21 cellular contexts compared by ENCODE assay signal in the genomic region with DNA sequence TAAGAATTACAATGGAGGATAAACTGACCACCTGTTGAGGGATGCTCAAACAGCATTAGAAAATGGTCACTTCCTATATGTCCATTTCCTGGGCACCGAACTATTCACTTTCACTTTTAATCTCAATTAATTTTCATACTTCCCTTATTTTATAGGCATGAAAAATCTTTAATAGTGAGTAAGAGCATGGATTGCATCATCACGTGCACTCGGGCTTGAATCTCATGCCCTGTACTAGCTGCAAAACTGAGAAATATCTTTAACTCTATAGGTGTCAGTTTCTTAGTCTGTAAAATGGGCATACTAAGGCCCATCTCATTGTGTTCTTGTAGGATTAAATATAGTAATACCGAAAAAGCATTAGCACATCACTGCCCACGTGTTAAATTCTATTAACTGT.
"Had no signal": no experiment of that assay in that cellular context is flagged by ENCODE, and none has a peak within 500 bp of the region (broad histone marks: within the 10 kb centered on the region; RNA-seq: fewer than 3 reads in every experiment).

No MANE protein-coding gene starts in this region.

- H3K27ac ChIP-seq: body of pancreas, lower lobe of right lung, pancreas, sigmoid colon, thyroid gland had no signal

- H3K9me3 ChIP-seq: body of pancreas, pancreas, sigmoid colon, thyroid gland had no signal

- H3K4me3 ChIP-seq: body of pancreas, lower lobe of right lung, pancreas, sigmoid colon, thyroid gland had no signal

- DNase-seq: activated CD4-positive, alpha-beta T cell treated with anti-CD3 and anti-CD28 coated beads, Interleukin-2, amount 10 ng/mL, durations not matched to agents 24 days and 14 days; activated CD8-positive, alpha-beta T cell treated with anti-CD3 and anti-CD28 coated beads, Interleukin-2, amount 10 ng/mL, durations not matched to agents 7 days and 5 days; activated naive CD4-positive, alpha-beta T cell treated with Interleukin-2 at 50 U/mL for 16 hours; activated naive CD8-positive, alpha-beta T cell treated with anti-CD3 and anti-CD28 coated beads, Interleukin-2, amount 10 ng/mL, durations not matched to agents 7 days and 5 days; activated T-cell treated with anti-CD3 and anti-CD28 coated beads, Interleukin-2, amount 50 U/mL, for 24 hours; body of pancreas; caudate nucleus; erythroblast; lower lobe of right lung; natural killer cell; pancreas; sigmoid colon; stimulated activated CD4-positive, alpha-beta T cell treated with anti-CD3 and anti-CD28 coated beads, Interleukin-12 subunit alpha, Interleukin-12 subunit beta, amount 100 ng/mL, for 4 hours; stimulated activated CD4-positive, alpha-beta T cell treated with anti-CD3 and anti-CD28 coated beads, Interleukin-1b, Interleukin-23, amount 100 ng/mL, for 48 hours; stimulated activated CD8-positive, alpha-beta memory T cell treated with anti-CD3 and anti-CD28 coated beads, Interleukin-4, amount 100 ng/mL, for 48 hours; stimulated activated naive CD4-positive, alpha-beta T cell treated with Interleukin-2 at 50 U/mL for 16 hours; T1000; thyroid gland had no signal

- H3K9me3 Mint-ChIP-seq: activated CD4-positive, alpha-beta T cell treated with anti-CD3 and anti-CD28 coated beads, Interleukin-2, amount 10 ng/mL, durations not matched to agents 24 days and 14 days; activated naive CD8-positive, alpha-beta T cell treated with anti-CD3 and anti-CD28 coated beads, Interleukin-2, amount 10 ng/mL, durations not matched to agents 7 days and 5 days had no signal

- H3K36me3 Mint-ChIP-seq: activated naive CD8-positive, alpha-beta T cell treated with anti-CD3 and anti-CD28 coated beads, Interleukin-2, amount 10 ng/mL, durations not matched to agents 7 days and 5 days; natural killer cell had no signal

- H3K36me3 ChIP-seq: lower lobe of right lung, pancreas, sigmoid colon, thyroid gland had no signal

- FAIRE-seq: colon, islet of Langerhans, pancreas had no signal

- H3K4me1 Mint-ChIP-seq: activated CD4-positive, alpha-beta T cell treated with anti-CD3 and anti-CD28 coated beads, Interleukin-2, amount 10 ng/mL, durations not matched to agents 24 days and 14 days; activated naive CD8-positive, alpha-beta T cell treated with anti-CD3 and anti-CD28 coated beads, Interleukin-2, amount 10 ng/mL, durations not matched to agents 7 days and 5 days; natural killer cell had no signal

- H3K4me3 Mint-ChIP-seq: activated CD4-positive, alpha-beta T cell treated with anti-CD3 and anti-CD28 coated beads, Interleukin-2, amount 10 ng/mL, durations not matched to agents 24 days and 14 days; activated CD8-positive, alpha-beta T cell treated with anti-CD3 and anti-CD28 coated beads, Interleukin-2, amount 10 ng/mL, durations not matched to agents 7 days and 5 days; activated naive CD8-positive, alpha-beta T cell treated with anti-CD3 and anti-CD28 coated beads, Interleukin-2, amount 10 ng/mL, durations not matched to agents 7 days and 5 days; activated T-cell treated with anti-CD3 and anti-CD28 coated beads, Interleukin-2, amount 50 U/mL, for 24 hours; natural killer cell had no signal

- ATAC-seq: activated CD8-positive, alpha-beta T cell treated with anti-CD3 and anti-CD28 coated beads, Interleukin-2, amount 10 ng/mL, durations not matched to agents 7 days and 5 days; body of pancreas; lower lobe of right lung; natural killer cell; pancreas had no signal

- H3K27me3 Mint-ChIP-seq: activated CD4-positive, alpha-beta T cell treated with anti-CD3 and anti-CD28 coated beads, Interleukin-2, amount 10 ng/mL, durations not matched to agents 24 days and 14 days; activated naive CD8-positive, alpha-beta T cell treated with anti-CD3 and anti-CD28 coated beads, Interleukin-2, amount 10 ng/mL, durations not matched to agents 7 days and 5 days; activated T-cell treated with anti-CD3 and anti-CD28 coated beads, Interleukin-2, amount 50 U/mL, for 24 hours had no signal

- H3K27ac Mint-ChIP-seq: activated CD4-positive, alpha-beta T cell treated with anti-CD3 and anti-CD28 coated beads, Interleukin-2, amount 10 ng/mL, durations not matched to agents 24 days and 14 days; activated CD8-positive, alpha-beta T cell treated with anti-CD3 and anti-CD28 coated beads, Interleukin-2, amount 10 ng/mL, durations not matched to agents 7 days and 5 days; activated naive CD8-positive, alpha-beta T cell treated with anti-CD3 and anti-CD28 coated beads, Interleukin-2, amount 10 ng/mL, durations not matched to agents 7 days and 5 days; activated T-cell treated with anti-CD3 and anti-CD28 coated beads, Interleukin-2, amount 50 U/mL, for 24 hours; activated T-helper 2 cell treated with anti-CD3 and anti-CD28 coated beads, Interferon-gamma antibody, Interleukin-2, Interleukin-4, amounts not matched to agents 10 μg/mL and 5 μg/mL and 100 μg/mL, durations not matched to agents 14 hours and 24 hours and 36 hours; natural killer cell had no signal

- H3K4me1 ChIP-seq: body of pancreas, lower lobe of right lung, pancreas, sigmoid colon, thyroid gland had no signal

- H3K27me3 ChIP-seq: body of pancreas, pancreas, sigmoid colon, thyroid gland had no signal
